ENCODE assay signal across 23 cellular contexts in the genomic region with DNA sequence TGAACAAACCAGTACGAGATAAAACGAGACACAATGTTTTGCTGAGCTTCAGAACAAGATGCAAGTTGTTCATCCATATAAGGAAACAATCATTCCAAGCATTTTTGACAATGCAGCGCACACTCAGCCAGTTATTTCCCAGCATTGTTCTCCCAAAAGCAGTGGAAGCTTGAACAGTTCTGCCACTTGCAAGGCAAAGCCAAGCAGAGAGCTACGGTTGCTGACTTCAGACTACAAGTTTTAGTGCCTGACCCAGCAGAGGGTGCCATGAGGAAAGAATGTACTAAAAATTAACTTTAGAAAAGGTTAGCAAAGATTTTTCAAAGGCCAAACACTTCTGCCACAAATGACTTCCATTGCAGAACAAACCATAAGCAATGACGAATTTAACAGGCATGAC.
DNase-seq lines count a peak whose midpoint lies in the region; ATAC-seq and TF ChIP-seq lines count a peak whose summit lies in the region.
"Had no signal": no experiment of that assay in that cellular context is flagged by ENCODE, and none has a peak within 500 bp of the region (broad histone marks: within the 10 kb centered on the region; RNA-seq: fewer than 3 reads in every experiment).

No MANE protein-coding gene starts in this region.

- TF ChIP-seq RAD21 in SK-N-SH (IDR thresholded peaks at IDR 0.05; ENCODE audit: low read length): no peak

- H3K9ac ChIP-seq in SK-N-SH: no peak overlapping the region

- POLR2A ChIA-PET in SK-N-SH (lab: Yijun Ruan, JAX): no interaction called here

- CTCF ChIA-PET in SK-N-SH (lab: Yijun Ruan, JAX): interaction anchor here (1.0 to 1.5 kb wide), 3 partner anchors 9 to 858 kb away, joined by 3 read pairs; no protein-coding TSS in a partner anchor

- intact Hi-C loops in breast epithelium (cut with DNase I; ENCODE audit: low total_unique reads): no loop called here

- no peak for TF ChIP-seq EP300 in SK-N-SH (IDR thresholded peaks at IDR 0.05; ENCODE audit: borderline replicate concordance in 1 of 2, low read depth in 1 of 2, low read length in 1 of 2)

- peak; percentile 25; the same call in 2 of the 3 replicates for ATAC-seq in SK-N-SH treated with all-trans-retinoic acid at 6 μM for 48 hours
- ATAC-seq in GM18868 (IDR thresholded peaks at IDR 0.05; ENCODE audit: unreplicated experiment): no peak
- ATAC-seq in GM19395 (IDR thresholded peaks at IDR 0.05; ENCODE audit: unreplicated experiment): no peak
- ATAC-seq: gastrocnemius medialis had no signal

- H3K9me2 ChIP-seq in SK-N-SH (no peaks in the 10 kb centered on the region), hepatocyte (replicated peaks; ENCODE audit: insufficient read depth) (no peaks in the 10 kb centered on the region)

- TF ChIP-seq POLR2A in breast epithelium (IDR thresholded peaks at IDR 0.05): no peak

- H3K4me2 ChIP-seq in SK-N-SH (no peak overlapping the region), hepatocyte (no peak overlapping the region)
- H3K4me2 ChIP-seq: PC-9 had no signal

- H3K36me3 ChIP-seq in SK-N-SH (replicated peaks in 1 of 2; ENCODE audit: control insufficient read depth in 1 of 2, insufficient read depth in 2 of 2, low read length in 1 of 2) (peaks cover 50 to 59% of the 10 kb centered on the region in 2 experiments), hepatocyte (replicated peaks; ENCODE audit: insufficient read depth, low read depth) (no peaks in the 10 kb centered on the region), breast epithelium (no peaks in the 10 kb centered on the region)
- no peaks in the 10 kb centered on the region for H3K36me3 ChIP-seq in effector memory CD4-positive, alpha-beta T cell (ENCODE audit: control insufficient read depth, insufficient read depth, low read length)

- H3K4me1 ChIP-seq in SK-N-SH (ENCODE audit: control insufficient read depth in 1 of 2, insufficient read depth in 2 of 2, low read depth in 1 of 2, low read length in 1 of 2) (no peaks in the 10 kb centered on the region), hepatocyte (ENCODE audit: insufficient read depth) (no peaks in the 10 kb centered on the region), breast epithelium (no peaks in the 10 kb centered on the region)
- no peaks in the 10 kb centered on the region for H3K4me1 ChIP-seq in effector memory CD4-positive, alpha-beta T cell (ENCODE audit: control insufficient read depth, insufficient read depth, low read length, poor library complexity, severe bottlenecking)
- H3K4me1 ChIP-seq: gastrocnemius medialis, pancreas had no signal

- H3K79me2 ChIP-seq in SK-N-SH (ENCODE audit: insufficient read depth) (no peaks in the 10 kb centered on the region), hepatocyte (no peaks in the 10 kb centered on the region)

- no peaks in the 10 kb centered on the region for H3K9me3 ChIP-seq in SK-N-SH
- H3K9me3 ChIP-seq in hepatocyte (ENCODE audit: low read depth): no peaks in the 10 kb centered on the region
- no peaks in the 10 kb centered on the region for H3K9me3 ChIP-seq in effector memory CD4-positive, alpha-beta T cell (ENCODE audit: control insufficient read depth, low read length)
- H3K9me3 ChIP-seq in breast epithelium: no peaks in the 10 kb centered on the region
- H3K9me3 ChIP-seq: gastrocnemius medialis, pancreas had no signal

- no peaks in the 10 kb centered on the region for H3F3A ChIP-seq in SK-N-SH (replicated peaks; ENCODE audit: insufficient read depth)

- H2AFZ ChIP-seq in SK-N-SH (ENCODE audit: low read depth) (no peak overlapping the region), hepatocyte (no peak overlapping the region)
- H2AFZ ChIP-seq: PC-9 had no signal

- 75% methylated on average over 5 of the region's 5 CpGs for WGBS in SK-N-SH (ENCODE audit: low lambda C conversion rate)
- 46% methylated on average over 5 of the region's 5 CpGs for WGBS in hepatocyte (ENCODE audit: low lambda C conversion rate, missing lambda C conversion rate)

- H4K20me1 ChIP-seq in SK-N-SH (ENCODE audit: insufficient read depth) (no peaks in the 10 kb centered on the region), hepatocyte (ENCODE audit: insufficient read depth, poor library complexity, severe bottlenecking) (no peaks in the 10 kb centered on the region)

- DNase-seq in SK-N-SH (no peak), hepatocyte (ENCODE audit: low spot score) (no peak), pons (ENCODE audit: low spot score) (peak; percentile 86), breast epithelium (ENCODE audit: low spot score in 2 of 2) (no peak)
- DNase-seq in effector memory CD4-positive, alpha-beta T cell: no peak
- DNase-seq: activated B cell treated with CpG ODN at 0.5 μM for 24 hours; activated CD4-positive, alpha-beta memory T cell treated with anti-CD3 and anti-CD28 coated beads for 36 hours; activated naive CD4-positive, alpha-beta T cell treated with anti-CD3 and anti-CD28 coated beads for 36 hours; COR-L47; gastrocnemius medialis; naive B cell; NCI-H187 treated with DMSO at 0.1 percent for 48 hours; NCI-H2227 treated with DMSO at 0.1 percent for 48 hours; NCI-H82; pancreas; PC-9; stimulated activated CD4-positive, alpha-beta T cell treated with anti-CD3 and anti-CD28 coated beads, Interleukin-4, amount 100 ng/mL, for 4 hours had no signal

- H3K27me3 ChIP-seq in SK-N-SH (ENCODE audit: insufficient read depth): no peaks in the 10 kb centered on the region
- H3K27me3 ChIP-seq in hepatocyte: no peaks in the 10 kb centered on the region
- no peaks in the 10 kb centered on the region for H3K27me3 ChIP-seq in effector memory CD4-positive, alpha-beta T cell (replicated peaks; ENCODE audit: control insufficient read depth, insufficient read depth, low read length, poor library complexity, severe bottlenecking)
- H3K27me3 ChIP-seq in breast epithelium: no peaks in the 10 kb centered on the region
- H3K27me3 ChIP-seq: gastrocnemius medialis, pancreas had no signal

- no peak for TF ChIP-seq CTCF in SK-N-SH (IDR thresholded peaks at IDR 0.05)
- TF ChIP-seq CTCF in hepatocyte (IDR thresholded peaks at IDR 0.05; ENCODE audit: poor library complexity): no peak
- TF ChIP-seq CTCF in breast epithelium (IDR thresholded peaks at IDR 0.05): no peak

- H3K27ac ChIP-seq in SK-N-SH (ENCODE audit: low read depth in 2 of 2, low read length in 1 of 2) (no peak overlapping the region), hepatocyte (peak overlapping the region; percentile 4), breast epithelium (no peak overlapping the region)
- no peak overlapping the region for H3K27ac ChIP-seq in effector memory CD4-positive, alpha-beta T cell (ENCODE audit: insufficient read depth, low read length, poor library complexity, severe bottlenecking)
- H3K27ac ChIP-seq: 22Rv1, gastrocnemius medialis, pancreas, PC-9, skin epidermis had no signal

- H3K4me3 ChIP-seq in SK-N-SH (ENCODE audit: low read depth in 2 of 2, low read length in 1 of 2) (no peak overlapping the region), hepatocyte (no peak overlapping the region), breast epithelium (no peak overlapping the region)
- no peak overlapping the region for H3K4me3 ChIP-seq in effector memory CD4-positive, alpha-beta T cell (ENCODE audit: insufficient read depth, low read depth, low read length, poor library complexity, severe bottlenecking)
- H3K4me3 ChIP-seq: coronary artery, gastrocnemius medialis, pancreas, PC-9, skin epidermis had no signal

TF ChIP-seq in SK-N-SH treated with all-trans-retinoic acid at 6 μM for 48 hours, 23 proteins besides CTCF, POLR2A, EP300 and RAD21 (continues in another document):
- no peak for TF ChIP-seq PATZ1 (CRISPR knock-in tag; IDR thresholded peaks at IDR 0.05; ENCODE audit: borderline replicate concordance)
- TF ChIP-seq ZNF8 (CRISPR knock-in tag; IDR thresholded peaks at IDR 0.05): no peak

TF ChIP-seq in SK-N-SH, 30 proteins besides CTCF, POLR2A, EP300 and RAD21 (continues in another document):
- no peak for TF ChIP-seq NRF1 (IDR thresholded peaks at IDR 0.05; ENCODE audit: low read depth, low read length)
- no peak for TF ChIP-seq RXRA (IDR thresholded peaks at IDR 0.05; ENCODE audit: borderline replicate concordance, low read depth)
- TF ChIP-seq PBX3 (IDR thresholded peaks at IDR 0.05): no peak
- no peak for TF ChIP-seq ELF1 (IDR thresholded peaks at IDR 0.05)
- no peak for TF ChIP-seq SIN3A (IDR thresholded peaks at IDR 0.05; ENCODE audit: borderline replicate concordance, low read depth, low read length)
- TF ChIP-seq NFIC (IDR thresholded peaks at IDR 0.05; ENCODE audit: borderline replicate concordance): no peak
- no peak for TF ChIP-seq MXI1 (IDR thresholded peaks at IDR 0.05; ENCODE audit: low read depth, low read length)
- no peak for TF ChIP-seq GATA2 (CRISPR knock-in tag; IDR thresholded peaks at IDR 0.05)
- TF ChIP-seq TEAD4 (IDR thresholded peaks at IDR 0.05; ENCODE audit: borderline replicate concordance, insufficient read depth): no peak
- no peak for TF ChIP-seq RFX5 (IDR thresholded peaks at IDR 0.05; ENCODE audit: low read length)
- TF ChIP-seq IRF3 (IDR thresholded peaks at IDR 0.05; ENCODE audit: low read depth, low read length): no peak
- TF ChIP-seq FOSL2 (IDR thresholded peaks at IDR 0.05; ENCODE audit: borderline replicate concordance, low read depth): no peak
